In the genomic region with DNA sequence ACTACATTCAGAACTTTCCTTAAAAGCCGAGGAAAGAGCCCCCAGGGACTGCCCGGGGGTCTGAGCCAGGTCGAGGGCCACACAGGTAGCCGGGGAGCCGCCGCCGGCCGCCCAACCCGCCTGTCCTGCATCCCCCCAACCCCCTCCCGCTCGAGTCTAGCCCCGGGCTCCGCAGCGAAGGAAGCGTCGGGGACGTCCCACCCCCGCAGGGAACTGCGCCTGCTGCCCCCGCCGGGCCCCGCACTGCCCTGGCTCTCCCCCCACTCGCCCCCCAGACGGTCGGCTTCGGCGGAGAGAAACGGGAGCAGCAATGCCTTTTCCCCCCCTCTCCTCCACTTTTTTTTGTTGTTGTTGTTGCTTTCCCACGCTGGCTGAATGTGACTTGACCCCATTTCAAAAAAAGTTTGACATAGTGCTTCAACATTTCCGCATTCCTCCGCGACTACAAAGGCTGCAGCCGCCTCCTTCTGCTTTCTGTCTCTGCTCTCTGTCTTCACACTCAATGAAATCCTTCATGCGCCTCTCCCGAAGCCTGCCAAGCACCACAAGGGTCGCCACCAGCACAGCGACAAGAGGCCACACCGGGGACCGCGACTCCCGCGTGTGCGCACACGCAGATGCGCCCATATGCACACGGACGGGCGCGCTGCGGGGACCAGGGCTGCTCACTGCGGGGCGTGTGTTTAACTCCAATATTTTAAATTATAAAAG, we compare ENCODE assay signal across 1 cellular context.
TF ChIP-seq lines count a peak whose summit lies in the region.

No MANE protein-coding gene starts in this region.

TF ChIP-seq in HepG2, 621 proteins besides CTCF, POLR2A, EP300 and RAD21 (continues in another document):
- TF ChIP-seq, protein P1, sequence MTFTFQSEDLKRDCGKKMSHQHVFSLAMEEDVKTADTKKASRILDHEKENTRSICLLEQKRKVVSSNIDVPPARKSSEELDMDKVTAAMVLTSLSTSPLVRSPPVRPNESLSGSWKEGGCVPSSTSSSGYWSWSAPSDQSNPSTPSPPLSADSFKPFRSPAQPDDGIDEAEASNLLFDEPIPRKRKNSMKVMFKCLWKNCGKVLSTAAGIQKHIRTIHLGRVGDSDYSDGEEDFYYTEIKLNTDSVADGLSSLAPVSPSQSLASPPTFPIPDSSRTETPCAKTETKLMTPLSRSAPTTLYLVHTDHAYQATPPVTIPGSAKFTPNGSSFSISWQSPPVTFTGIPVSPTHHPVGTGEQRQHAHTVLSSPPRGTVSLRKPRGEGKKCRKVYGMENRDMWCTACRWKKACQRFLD (CRISPR knock-in tag; IDR thresholded peaks at IDR 0.05; ENCODE audit: borderline replicate concordance): 0 out of 2 replicates have a peak, but pooled peaks have one; percentile 19
- TF ChIP-seq, protein P2, sequence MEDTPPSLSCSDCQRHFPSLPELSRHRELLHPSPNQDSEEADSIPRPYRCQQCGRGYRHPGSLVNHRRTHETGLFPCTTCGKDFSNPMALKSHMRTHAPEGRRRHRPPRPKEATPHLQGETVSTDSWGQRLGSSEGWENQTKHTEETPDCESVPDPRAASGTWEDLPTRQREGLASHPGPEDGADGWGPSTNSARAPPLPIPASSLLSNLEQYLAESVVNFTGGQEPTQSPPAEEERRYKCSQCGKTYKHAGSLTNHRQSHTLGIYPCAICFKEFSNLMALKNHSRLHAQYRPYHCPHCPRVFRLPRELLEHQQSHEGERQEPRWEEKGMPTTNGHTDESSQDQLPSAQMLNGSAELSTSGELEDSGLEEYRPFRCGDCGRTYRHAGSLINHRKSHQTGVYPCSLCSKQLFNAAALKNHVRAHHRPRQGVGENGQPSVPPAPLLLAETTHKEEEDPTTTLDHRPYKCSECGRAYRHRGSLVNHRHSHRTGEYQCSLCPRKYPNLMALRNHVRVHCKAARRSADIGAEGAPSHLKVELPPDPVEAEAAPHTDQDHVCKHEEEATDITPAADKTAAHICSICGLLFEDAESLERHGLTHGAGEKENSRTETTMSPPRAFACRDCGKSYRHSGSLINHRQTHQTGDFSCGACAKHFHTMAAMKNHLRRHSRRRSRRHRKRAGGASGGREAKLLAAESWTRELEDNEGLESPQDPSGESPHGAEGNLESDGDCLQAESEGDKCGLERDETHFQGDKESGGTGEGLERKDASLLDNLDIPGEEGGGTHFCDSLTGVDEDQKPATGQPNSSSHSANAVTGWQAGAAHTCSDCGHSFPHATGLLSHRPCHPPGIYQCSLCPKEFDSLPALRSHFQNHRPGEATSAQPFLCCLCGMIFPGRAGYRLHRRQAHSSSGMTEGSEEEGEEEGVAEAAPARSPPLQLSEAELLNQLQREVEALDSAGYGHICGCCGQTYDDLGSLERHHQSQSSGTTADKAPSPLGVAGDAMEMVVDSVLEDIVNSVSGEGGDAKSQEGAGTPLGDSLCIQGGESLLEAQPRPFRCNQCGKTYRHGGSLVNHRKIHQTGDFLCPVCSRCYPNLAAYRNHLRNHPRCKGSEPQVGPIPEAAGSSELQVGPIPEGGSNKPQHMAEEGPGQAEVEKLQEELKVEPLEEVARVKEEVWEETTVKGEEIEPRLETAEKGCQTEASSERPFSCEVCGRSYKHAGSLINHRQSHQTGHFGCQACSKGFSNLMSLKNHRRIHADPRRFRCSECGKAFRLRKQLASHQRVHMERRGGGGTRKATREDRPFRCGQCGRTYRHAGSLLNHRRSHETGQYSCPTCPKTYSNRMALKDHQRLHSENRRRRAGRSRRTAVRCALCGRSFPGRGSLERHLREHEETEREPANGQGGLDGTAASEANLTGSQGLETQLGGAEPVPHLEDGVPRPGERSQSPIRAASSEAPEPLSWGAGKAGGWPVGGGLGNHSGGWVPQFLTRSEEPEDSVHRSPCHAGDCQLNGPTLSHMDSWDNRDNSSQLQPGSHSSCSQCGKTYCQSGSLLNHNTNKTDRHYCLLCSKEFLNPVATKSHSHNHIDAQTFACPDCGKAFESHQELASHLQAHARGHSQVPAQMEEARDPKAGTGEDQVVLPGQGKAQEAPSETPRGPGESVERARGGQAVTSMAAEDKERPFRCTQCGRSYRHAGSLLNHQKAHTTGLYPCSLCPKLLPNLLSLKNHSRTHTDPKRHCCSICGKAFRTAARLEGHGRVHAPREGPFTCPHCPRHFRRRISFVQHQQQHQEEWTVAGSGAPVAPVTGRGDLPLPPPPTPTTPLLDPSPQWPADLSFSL (CRISPR knock-in tag; IDR thresholded peaks at IDR 0.05): no peak
- TF ChIP-seq HNF1A (IDR thresholded peaks at IDR 0.05; ENCODE audit: low read depth) (no peak), HNF1A (CRISPR knock-in tag; IDR thresholded peaks at IDR 0.05; ENCODE audit: borderline replicate concordance) (0 out of 2 replicates have a peak, but pooled peaks have one; percentile 44), MBD4 (IDR thresholded peaks at IDR 0.05; ENCODE audit: borderline replicate concordance, low read length) (no peak), CHD2 (IDR thresholded peaks at IDR 0.05; ENCODE audit: low read depth, low read length) (no peak), SMAD3 (CRISPR knock-in tag; IDR thresholded peaks at IDR 0.05) (no peak), HNRNPK (IDR thresholded peaks at IDR 0.05; ENCODE audit: low read depth, low read length, poor library complexity, severe bottlenecking) (no peak), KMT2A (CRISPR knock-in tag; IDR thresholded peaks at IDR 0.05) (peak; percentile 52; the same call in 1 of the 2 replicates), ZNF740 (CRISPR knock-in tag; IDR thresholded peaks at IDR 0.05) (peak; percentile 40; the same call in 1 of the 2 replicates), KLF11 (CRISPR knock-in tag; IDR thresholded peaks at IDR 0.05) (no peak), JUN (CRISPR knock-in tag; IDR thresholded peaks at IDR 0.05) (no peak), AKAP8 (CRISPR knock-in tag; IDR thresholded peaks at IDR 0.05) (0 out of 2 replicates have a peak, but pooled peaks have one; percentile 2), ZNF230 (CRISPR knock-in tag; IDR thresholded peaks at IDR 0.05) (0 out of 2 replicates have a peak, but pooled peaks have one; percentile 40), ZNF670 (CRISPR knock-in tag; IDR thresholded peaks at IDR 0.05; ENCODE audit: borderline replicate concordance) (no peak), MIER2 (CRISPR knock-in tag; IDR thresholded peaks at IDR 0.05) (no peak), ZBTB3 (CRISPR knock-in tag; IDR thresholded peaks at IDR 0.05; ENCODE audit: borderline replicate concordance, low read depth) (no peak), ARID4A (CRISPR knock-in tag; IDR thresholded peaks at IDR 0.05; ENCODE audit: borderline replicate concordance) (peak; percentile 69), KMT2B (CRISPR knock-in tag; IDR thresholded peaks at IDR 0.05) (no peak; the same call in 1 of the 2 replicates), SAP130 (CRISPR knock-in tag; IDR thresholded peaks at IDR 0.05; ENCODE audit: low read depth) (peak; percentile 88)
- TF ChIP-seq, protein P3, sequence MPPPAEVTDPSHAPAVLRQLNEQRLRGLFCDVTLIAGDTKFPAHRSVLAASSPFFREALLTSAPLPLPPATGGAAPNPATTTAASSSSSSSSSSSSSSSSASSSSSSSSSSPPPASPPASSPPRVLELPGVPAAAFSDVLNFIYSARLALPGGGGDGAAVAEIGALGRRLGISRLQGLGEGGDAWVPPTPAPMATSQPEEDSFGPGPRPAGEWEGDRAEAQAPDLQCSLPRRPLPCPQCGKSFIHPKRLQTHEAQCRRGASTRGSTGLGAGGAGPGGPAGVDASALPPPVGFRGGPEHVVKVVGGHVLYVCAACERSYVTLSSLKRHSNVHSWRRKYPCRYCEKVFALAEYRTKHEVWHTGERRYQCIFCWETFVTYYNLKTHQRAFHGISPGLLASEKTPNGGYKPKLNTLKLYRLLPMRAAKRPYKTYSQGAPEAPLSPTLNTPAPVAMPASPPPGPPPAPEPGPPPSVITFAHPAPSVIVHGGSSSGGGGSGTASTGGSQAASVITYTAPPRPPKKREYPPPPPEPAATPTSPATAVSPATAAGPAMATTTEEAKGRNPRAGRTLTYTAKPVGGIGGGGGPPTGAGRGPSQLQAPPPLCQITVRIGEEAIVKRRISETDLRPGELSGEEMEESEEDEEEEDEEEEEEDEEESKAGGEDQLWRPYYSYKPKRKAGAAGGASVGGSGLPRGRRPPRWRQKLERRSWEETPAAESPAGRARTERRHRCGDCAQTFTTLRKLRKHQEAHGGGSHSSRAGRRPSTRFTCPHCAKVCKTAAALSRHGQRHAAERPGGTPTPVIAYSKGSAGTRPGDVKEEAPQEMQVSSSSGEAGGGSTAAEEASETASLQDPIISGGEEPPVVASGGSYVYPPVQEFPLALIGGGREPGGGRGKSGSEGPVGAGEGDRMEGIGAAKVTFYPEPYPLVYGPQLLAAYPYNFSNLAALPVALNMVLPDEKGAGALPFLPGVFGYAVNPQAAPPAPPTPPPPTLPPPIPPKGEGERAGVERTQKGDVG (CRISPR knock-in tag; IDR thresholded peaks at IDR 0.05; ENCODE audit: borderline replicate concordance): no peak
- TF ChIP-seq, protein P4, sequence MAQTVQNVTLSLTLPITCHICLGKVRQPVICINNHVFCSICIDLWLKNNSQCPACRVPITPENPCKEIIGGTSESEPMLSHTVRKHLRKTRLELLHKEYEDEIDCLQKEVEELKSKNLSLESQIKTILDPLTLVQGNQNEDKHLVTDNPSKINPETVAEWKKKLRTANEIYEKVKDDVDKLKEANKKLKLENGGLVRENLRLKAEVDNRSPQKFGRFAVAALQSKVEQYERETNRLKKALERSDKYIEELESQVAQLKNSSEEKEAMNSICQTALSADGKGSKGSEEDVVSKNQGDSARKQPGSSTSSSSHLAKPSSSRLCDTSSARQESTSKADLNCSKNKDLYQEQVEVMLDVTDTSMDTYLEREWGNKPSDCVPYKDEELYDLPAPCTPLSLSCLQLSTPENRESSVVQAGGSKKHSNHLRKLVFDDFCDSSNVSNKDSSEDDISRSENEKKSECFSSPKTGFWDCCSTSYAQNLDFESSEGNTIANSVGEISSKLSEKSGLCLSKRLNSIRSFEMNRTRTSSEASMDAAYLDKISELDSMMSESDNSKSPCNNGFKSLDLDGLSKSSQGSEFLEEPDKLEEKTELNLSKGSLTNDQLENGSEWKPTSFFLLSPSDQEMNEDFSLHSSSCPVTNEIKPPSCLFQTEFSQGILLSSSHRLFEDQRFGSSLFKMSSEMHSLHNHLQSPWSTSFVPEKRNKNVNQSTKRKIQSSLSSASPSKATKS (CRISPR knock-in tag; IDR thresholded peaks at IDR 0.05): no peak
- TF ChIP-seq, protein P5, sequence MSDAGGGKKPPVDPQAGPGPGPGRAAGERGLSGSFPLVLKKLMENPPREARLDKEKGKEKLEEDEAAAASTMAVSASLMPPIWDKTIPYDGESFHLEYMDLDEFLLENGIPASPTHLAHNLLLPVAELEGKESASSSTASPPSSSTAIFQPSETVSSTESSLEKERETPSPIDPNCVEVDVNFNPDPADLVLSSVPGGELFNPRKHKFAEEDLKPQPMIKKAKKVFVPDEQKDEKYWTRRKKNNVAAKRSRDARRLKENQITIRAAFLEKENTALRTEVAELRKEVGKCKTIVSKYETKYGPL (CRISPR knock-in tag; IDR thresholded peaks at IDR 0.05): no peak
- TF ChIP-seq, protein P6, sequence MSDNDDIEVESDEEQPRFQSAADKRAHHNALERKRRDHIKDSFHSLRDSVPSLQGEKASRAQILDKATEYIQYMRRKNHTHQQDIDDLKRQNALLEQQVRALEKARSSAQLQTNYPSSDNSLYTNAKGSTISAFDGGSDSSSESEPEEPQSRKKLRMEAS (IDR thresholded peaks at IDR 0.05): peak; percentile 45
